Comparison of ENCODE assay signal across 37 cellular contexts in the genomic region with DNA sequence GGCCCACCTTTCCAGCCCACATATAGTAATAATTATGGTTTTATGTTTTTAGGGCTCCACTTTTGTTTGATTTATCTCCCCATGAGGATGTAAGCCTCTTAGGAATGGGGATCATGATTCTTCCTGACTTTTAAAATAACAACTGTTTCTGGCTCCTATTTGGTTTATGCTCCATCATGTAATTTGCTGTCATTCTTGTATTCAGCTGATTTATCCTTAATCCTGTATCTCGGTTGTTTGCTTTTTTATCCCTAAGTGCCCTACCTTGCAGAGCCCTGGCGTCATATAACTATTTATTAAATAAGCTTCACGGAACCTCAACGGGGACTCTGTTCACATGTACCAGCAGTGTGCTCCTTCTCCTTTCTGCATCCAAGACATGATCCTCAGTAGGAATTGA.
"Had no signal": no experiment of that assay in that cellular context is flagged by ENCODE, and none has a peak within 500 bp of the region (broad histone marks: within the 10 kb centered on the region; RNA-seq: fewer than 3 reads in every experiment).

No MANE protein-coding gene starts in this region.

- H3K9me3 Mint-ChIP-seq: activated B cell treated with CpG ODN at 0.5 μM for 24 hours; activated CD4-positive, alpha-beta memory T cell treated with anti-CD3 and anti-CD28 coated beads for 36 hours; activated CD4-positive, alpha-beta T cell treated with anti-CD3 and anti-CD28 coated beads, Interleukin-2, amount 10 ng/mL, durations not matched to agents 24 days and 14 days; activated naive CD4-positive, alpha-beta T cell treated with anti-CD3 and anti-CD28 coated beads for 36 hours; activated naive CD4-positive, alpha-beta T cell treated with anti-CD3 and anti-CD28 coated beads, Interleukin-2, amount 50 U/mL, for 72 hours; activated naive CD8-positive, alpha-beta T cell treated with anti-CD3 and anti-CD28 coated beads for 36 hours; activated T-cell treated with anti-CD3 and anti-CD28 coated beads, Interleukin-2, amount 50 U/mL, for 4 hours; activated T-cell treated with anti-CD3 and anti-CD28 coated beads, Interleukin-2, amount 50 U/mL, for 72 hours; activated T-helper 1 cell treated with anti-CD3 and anti-CD28 coated beads, Interleukin-12 subunit alpha, Interleukin-12 subunit beta, Interleukin-2, Interleukin-4 antibody, amounts not matched to agents 30 ng/mL and 10 ng/mL and 1 ng/mL, durations not matched to agents 14 hours and 24 hours and 36 hours; activated T-helper 17 cell treated with anti-CD3 and anti-CD28 coated beads, Interleukin-2, amount 50 U/mL, for 72 hours; central memory CD8-positive, alpha-beta T cell; T-helper 1 cell treated with Interleukin-12 subunit alpha and Interleukin-12 subunit beta and Interleukin-4 antibody, amounts not matched to agents 30 μg/mL and 1 μg/mL, for 36 hours; T-helper 2 cell treated with Interferon-gamma antibody and Interleukin-4, amounts not matched to agents 5 μg/mL and 100 μg/mL, for 36 hours had no signal

- H3K9me3 ChIP-seq: adrenal gland, body of pancreas, breast epithelium had no signal

- H3K36me3 ChIP-seq: adrenal gland, brain microvascular endothelial cell, breast epithelium had no signal

- ATAC-seq: activated CD8-positive, alpha-beta T cell treated with anti-CD3 and anti-CD28 coated beads for 36 hours; activated naive CD4-positive, alpha-beta T cell treated with anti-CD3 and anti-CD28 coated beads, Interleukin-2, amount 50 U/mL, for 72 hours; activated T-cell treated with anti-CD3 and anti-CD28 coated beads, Interleukin-2, amount 50 U/mL, for 4 hours; activated T-cell treated with anti-CD3 and anti-CD28 coated beads, Interleukin-2, amount 50 U/mL, for 72 hours; activated T-helper 17 cell treated with anti-CD3 and anti-CD28 coated beads, Interleukin-2, amount 50 U/mL, for 72 hours; body of pancreas had no signal

- H3K36me3 Mint-ChIP-seq: activated CD4-positive, alpha-beta memory T cell treated with anti-CD3 and anti-CD28 coated beads for 36 hours; activated naive CD4-positive, alpha-beta T cell treated with anti-CD3 and anti-CD28 coated beads, Interleukin-2, amount 50 U/mL, for 72 hours; activated naive CD8-positive, alpha-beta T cell treated with anti-CD3 and anti-CD28 coated beads for 36 hours had no signal

- H3K27me3 Mint-ChIP-seq: activated B cell treated with CpG ODN at 0.5 μM for 24 hours; activated CD4-positive, alpha-beta T cell treated with anti-CD3 and anti-CD28 coated beads, Interleukin-2, amount 10 ng/mL, durations not matched to agents 24 days and 14 days; activated CD8-positive, alpha-beta T cell treated with anti-CD3 and anti-CD28 coated beads for 36 hours had no signal

- H3K4me1 Mint-ChIP-seq: activated B cell treated with CpG ODN at 0.5 μM for 24 hours; activated CD4-positive, alpha-beta T cell treated with anti-CD3 and anti-CD28 coated beads, Interleukin-2, amount 10 ng/mL, durations not matched to agents 24 days and 14 days; activated naive CD8-positive, alpha-beta T cell treated with anti-CD3 and anti-CD28 coated beads for 36 hours; activated T-helper 17 cell treated with anti-CD3 and anti-CD28 coated beads, Interleukin-2, amount 50 U/mL, for 72 hours; central memory CD8-positive, alpha-beta T cell had no signal

- H3K4me3 ChIP-seq: adrenal gland, body of pancreas, breast epithelium had no signal

- DNase-seq: activated B cell treated with CpG ODN at 0.5 μM for 24 hours; activated CD4-positive, alpha-beta memory T cell treated with anti-CD3 and anti-CD28 coated beads for 36 hours; activated CD4-positive, alpha-beta T cell treated with anti-CD3 and anti-CD28 coated beads for 4 hours; activated CD4-positive, alpha-beta T cell treated with anti-CD3 and anti-CD28 coated beads, Interleukin-2, amount 10 ng/mL, durations not matched to agents 24 days and 14 days; activated CD4-positive, alpha-beta T cell treated with anti-CD3 and anti-CD28 coated beads, Interleukin-2, amount 50 U/mL, for 1 hour; activated CD4-positive, alpha-beta T cell treated with anti-CD3 and anti-CD28 coated beads, Interleukin-2, amount 50 U/mL, for 4 hours; activated CD4-positive, CD25-positive, alpha-beta regulatory T cell treated with anti-CD3 and anti-CD28 coated beads, Interleukin-2, amount 50 U/mL, for 72 hours; activated CD8-positive, alpha-beta memory T cell treated with anti-CD3 and anti-CD28 coated beads, Interleukin-2, amount 50 U/mL, for 4 hours; activated CD8-positive, alpha-beta T cell treated with anti-CD3 and anti-CD28 coated beads for 36 hours; activated effector memory CD4-positive, alpha-beta T cell treated with anti-CD3 and anti-CD28 coated beads, Interleukin-2, amount 50 U/mL, for 16 hours; activated gamma-delta T cell treated with Interleukin-2 at 50 U/mL for 16 hours; activated naive CD4-positive, alpha-beta T cell; activated naive CD4-positive, alpha-beta T cell treated with anti-CD3 and anti-CD28 coated beads for 36 hours; activated naive CD4-positive, alpha-beta T cell treated with anti-CD3 and anti-CD28 coated beads, Interleukin-2, amount 50 U/mL, for 16 hours; activated naive CD8-positive, alpha-beta T cell treated with anti-CD3 and anti-CD28 coated beads for 36 hours; activated T-cell treated with anti-CD3 and anti-CD28 coated beads for 4 hours; activated T-cell treated with anti-CD3 and anti-CD28 coated beads, Interleukin-2, amount 50 U/mL, for 1 hour; activated T-cell treated with anti-CD3 and anti-CD28 coated beads, Interleukin-2, amount 50 U/mL, for 4 hours; activated T-cell treated with anti-CD3 and anti-CD28 coated beads, Interleukin-2, amount 50 U/mL, for 72 hours; adrenal gland; amniotic stem cell; aorta; body of pancreas; brain microvascular endothelial cell; caudate nucleus; cerebellar nuclear complex; T-helper 1 cell; T-helper 2 cell; T-helper 9 cell had no signal

- H3K4me3 Mint-ChIP-seq: activated B cell treated with CpG ODN at 0.5 μM for 24 hours; activated CD4-positive, alpha-beta memory T cell treated with anti-CD3 and anti-CD28 coated beads for 36 hours; activated CD4-positive, alpha-beta T cell treated with anti-CD3 and anti-CD28 coated beads, Interleukin-2, amount 10 ng/mL, durations not matched to agents 24 days and 14 days; activated CD8-positive, alpha-beta T cell treated with anti-CD3 and anti-CD28 coated beads for 36 hours; activated naive CD4-positive, alpha-beta T cell treated with anti-CD3 and anti-CD28 coated beads for 36 hours; activated naive CD8-positive, alpha-beta T cell treated with anti-CD3 and anti-CD28 coated beads for 36 hours; activated T-cell treated with anti-CD3 and anti-CD28 coated beads, Interleukin-2, amount 50 U/mL, for 4 hours; activated T-cell treated with anti-CD3 and anti-CD28 coated beads, Interleukin-2, amount 50 U/mL, for 72 hours; activated T-helper 1 cell treated with anti-CD3 and anti-CD28 coated beads, Interleukin-12 subunit alpha, Interleukin-12 subunit beta, Interleukin-2, Interleukin-4 antibody, amounts not matched to agents 30 ng/mL and 10 ng/mL and 1 ng/mL, durations not matched to agents 14 hours and 24 hours and 36 hours; activated T-helper 17 cell treated with anti-CD3 and anti-CD28 coated beads, Interleukin-2, amount 50 U/mL, for 72 hours; central memory CD8-positive, alpha-beta T cell; T-helper 1 cell treated with Interleukin-12 subunit alpha and Interleukin-12 subunit beta and Interleukin-4 antibody, amounts not matched to agents 30 μg/mL and 1 μg/mL, for 36 hours; T-helper 2 cell treated with Interferon-gamma antibody and Interleukin-4, amounts not matched to agents 5 μg/mL and 100 μg/mL, for 36 hours had no signal

- H3K27ac ChIP-seq: adrenal gland, body of pancreas, brain microvascular endothelial cell, breast epithelium, VCaP had no signal

- H3K27me3 ChIP-seq: adrenal gland, body of pancreas, brain microvascular endothelial cell, breast epithelium had no signal

- H3K27ac Mint-ChIP-seq: activated B cell treated with CpG ODN at 0.5 μM for 24 hours; activated CD4-positive, alpha-beta memory T cell treated with anti-CD3 and anti-CD28 coated beads for 36 hours; activated CD4-positive, alpha-beta T cell treated with anti-CD3 and anti-CD28 coated beads, Interleukin-2, amount 10 ng/mL, durations not matched to agents 24 days and 14 days; activated CD8-positive, alpha-beta T cell treated with anti-CD3 and anti-CD28 coated beads for 36 hours; activated naive CD4-positive, alpha-beta T cell treated with anti-CD3 and anti-CD28 coated beads for 36 hours; activated naive CD4-positive, alpha-beta T cell treated with anti-CD3 and anti-CD28 coated beads, Interleukin-2, amount 50 U/mL, for 72 hours; activated naive CD8-positive, alpha-beta T cell treated with anti-CD3 and anti-CD28 coated beads for 36 hours; activated T-cell treated with anti-CD3 and anti-CD28 coated beads, Interleukin-2, amount 50 U/mL, for 72 hours; activated T-helper 1 cell treated with anti-CD3 and anti-CD28 coated beads, Interleukin-12 subunit alpha, Interleukin-12 subunit beta, Interleukin-2, Interleukin-4 antibody, amounts not matched to agents 30 ng/mL and 10 ng/mL and 1 ng/mL, durations not matched to agents 14 hours and 24 hours and 36 hours; activated T-helper 17 cell treated with anti-CD3 and anti-CD28 coated beads, Interleukin-2, amount 50 U/mL, for 72 hours; T-helper 1 cell treated with Interleukin-12 subunit alpha and Interleukin-12 subunit beta and Interleukin-4 antibody, amounts not matched to agents 30 μg/mL and 1 μg/mL, for 36 hours; T-helper 2 cell treated with Interferon-gamma antibody and Interleukin-4, amounts not matched to agents 5 μg/mL and 100 μg/mL, for 36 hours had no signal

- H3K4me1 ChIP-seq: adrenal gland, body of pancreas, breast epithelium had no signal
